In the genomic region with DNA sequence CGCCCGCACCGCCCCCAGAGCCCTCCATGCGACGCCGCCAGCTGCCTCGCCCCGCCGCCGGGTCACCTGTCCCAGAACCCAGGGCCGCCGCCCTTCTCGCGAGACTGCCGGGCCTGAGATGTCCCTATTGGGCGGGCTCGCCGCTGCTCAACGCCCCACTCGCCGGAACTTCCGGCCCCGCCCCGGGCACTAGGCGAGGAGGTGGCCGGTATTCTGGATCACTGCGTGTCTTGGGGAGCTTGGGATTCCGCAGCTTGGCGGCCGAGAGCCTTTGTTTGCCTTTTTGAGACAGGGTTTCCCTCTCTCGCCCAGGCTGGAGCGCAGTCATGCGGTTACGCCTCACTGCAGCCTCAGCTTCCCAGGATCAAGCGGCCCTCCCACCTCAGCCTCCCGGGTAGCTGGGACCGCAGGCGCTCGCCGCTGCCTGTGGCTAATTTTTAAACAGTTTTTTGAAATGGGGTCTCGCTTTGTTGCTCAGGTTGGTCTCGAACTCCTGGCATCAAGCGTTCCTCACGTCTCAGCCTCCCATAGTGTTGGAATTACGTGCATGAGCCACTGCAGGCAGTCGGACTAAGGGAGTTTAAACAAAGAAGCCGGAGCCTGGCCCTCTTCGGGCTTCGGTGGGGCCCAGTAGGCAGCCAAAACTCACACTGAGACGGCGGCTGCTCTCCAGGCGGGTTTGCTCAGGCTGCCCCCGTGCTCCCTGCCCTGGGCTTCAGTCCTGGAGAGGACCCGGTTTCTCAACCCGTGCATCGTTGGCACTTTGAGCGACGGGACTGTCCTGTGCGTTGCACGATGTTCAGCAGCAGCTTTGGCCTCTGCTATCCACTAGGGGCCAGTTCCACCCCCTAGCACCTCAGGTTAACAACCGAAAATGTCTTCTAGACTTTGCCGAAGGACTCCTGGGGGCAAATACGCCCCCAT, we compare ENCODE assay signal across 1 cellular context.
TF ChIP-seq lines count a peak whose summit lies in the region.

A gene (minus strand): TSS at position 43 of the 924 bp plus-strand sequence. CDS start 15 bp downstream, at position 28.

TF ChIP-seq in K562, 482 proteins besides CTCF, POLR2A, EP300 and RAD21 (continued from another document and continues in another):
- TF ChIP-seq, protein P1, sequence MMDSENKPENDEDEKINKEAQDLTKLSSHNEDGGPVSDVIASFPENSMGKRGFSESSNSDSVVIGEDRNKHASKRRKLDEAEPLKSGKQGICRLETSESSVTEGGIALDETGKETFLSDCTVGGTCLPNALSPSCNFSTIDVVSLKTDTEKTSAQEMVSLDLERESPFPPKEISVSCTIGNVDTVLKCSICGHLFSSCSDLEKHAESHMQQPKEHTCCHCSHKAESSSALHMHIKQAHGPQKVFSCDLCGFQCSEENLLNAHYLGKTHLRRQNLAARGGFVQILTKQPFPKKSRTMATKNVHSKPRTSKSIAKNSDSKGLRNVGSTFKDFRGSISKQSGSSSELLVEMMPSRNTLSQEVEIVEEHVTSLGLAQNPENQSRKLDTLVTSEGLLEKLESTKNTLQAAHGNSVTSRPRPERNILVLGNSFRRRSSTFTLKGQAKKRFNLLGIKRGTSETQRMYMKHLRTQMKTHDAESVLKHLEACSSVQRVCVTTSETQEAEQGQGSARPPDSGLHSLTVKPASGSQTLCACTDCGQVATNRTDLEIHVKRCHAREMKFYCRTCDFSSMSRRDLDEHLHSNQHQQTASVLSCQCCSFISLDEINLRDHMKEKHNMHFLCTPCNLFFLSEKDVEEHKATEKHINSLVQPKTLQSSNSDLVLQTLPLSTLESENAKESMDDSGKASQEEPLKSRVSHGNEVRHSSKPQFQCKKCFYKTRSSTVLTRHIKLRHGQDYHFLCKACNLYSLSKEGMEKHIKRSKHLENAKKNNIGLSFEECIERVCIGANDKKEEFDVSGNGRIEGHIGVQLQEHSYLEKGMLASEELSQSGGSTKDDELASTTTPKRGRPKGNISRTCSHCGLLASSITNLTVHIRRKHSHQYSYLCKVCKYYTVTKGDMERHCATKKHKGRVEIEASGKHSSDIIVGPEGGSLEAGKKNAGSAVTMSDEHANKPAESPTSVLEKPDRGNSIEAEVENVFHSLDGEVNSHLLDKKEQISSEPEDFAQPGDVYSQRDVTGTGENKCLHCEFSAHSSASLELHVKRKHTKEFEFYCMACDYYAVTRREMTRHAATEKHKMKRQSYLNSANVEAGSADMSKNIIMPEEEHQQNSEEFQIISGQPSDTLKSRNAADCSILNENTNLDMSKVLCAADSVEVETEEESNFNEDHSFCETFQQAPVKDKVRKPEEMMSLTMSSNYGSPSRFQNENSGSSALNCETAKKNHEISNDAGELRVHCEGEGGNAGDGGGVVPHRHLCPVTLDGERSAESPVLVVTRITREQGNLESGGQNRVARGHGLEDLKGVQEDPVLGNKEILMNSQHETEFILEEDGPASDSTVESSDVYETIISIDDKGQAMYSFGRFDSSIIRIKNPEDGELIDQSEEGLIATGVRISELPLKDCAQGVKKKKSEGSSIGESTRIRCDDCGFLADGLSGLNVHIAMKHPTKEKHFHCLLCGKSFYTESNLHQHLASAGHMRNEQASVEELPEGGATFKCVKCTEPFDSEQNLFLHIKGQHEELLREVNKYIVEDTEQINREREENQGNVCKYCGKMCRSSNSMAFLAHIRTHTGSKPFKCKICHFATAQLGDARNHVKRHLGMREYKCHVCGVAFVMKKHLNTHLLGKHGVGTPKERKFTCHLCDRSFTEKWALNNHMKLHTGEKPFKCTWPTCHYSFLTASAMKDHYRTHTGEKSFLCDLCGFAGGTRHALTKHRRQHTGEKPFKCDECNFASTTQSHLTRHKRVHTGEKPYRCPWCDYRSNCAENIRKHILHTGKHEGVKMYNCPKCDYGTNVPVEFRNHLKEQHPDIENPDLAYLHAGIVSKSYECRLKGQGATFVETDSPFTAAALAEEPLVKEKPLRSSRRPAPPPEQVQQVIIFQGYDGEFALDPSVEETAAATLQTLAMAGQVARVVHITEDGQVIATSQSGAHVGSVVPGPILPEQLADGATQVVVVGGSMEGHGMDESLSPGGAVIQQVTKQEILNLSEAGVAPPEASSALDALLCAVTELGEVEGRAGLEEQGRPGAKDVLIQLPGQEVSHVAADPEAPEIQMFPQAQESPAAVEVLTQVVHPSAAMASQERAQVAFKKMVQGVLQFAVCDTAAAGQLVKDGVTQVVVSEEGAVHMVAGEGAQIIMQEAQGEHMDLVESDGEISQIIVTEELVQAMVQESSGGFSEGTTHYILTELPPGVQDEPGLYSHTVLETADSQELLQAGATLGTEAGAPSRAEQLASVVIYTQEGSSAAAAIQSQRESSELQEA (IDR thresholded peaks at IDR 0.05; ENCODE audit: low read depth), result no peak
- TF ChIP-seq ZNF778 (CRISPR knock-in tag; IDR thresholded peaks at IDR 0.05) (no peak), ATF1 (CRISPR knock-in tag; IDR thresholded peaks at IDR 0.05) (no peak), ATF1 (tag; IDR thresholded peaks at IDR 0.05) (no peak; the same call in 1 of the 2 replicates), POLR3G (IDR thresholded peaks at IDR 0.05; ENCODE audit: extremely low read depth, insufficient read length, insufficient replicate concordance) (no peak), GTF2F1 (IDR thresholded peaks at IDR 0.05; ENCODE audit: low read depth, low read length) (peak; percentile 54; the same call in 1 of the 2 replicates), ARID1B (IDR thresholded peaks at IDR 0.05) (no peak), JUNB (CRISPR knock-in tag; conservative IDR thresholded peaks at IDR 0.05) (no peak), ZNF23 (CRISPR knock-in tag; IDR thresholded peaks at IDR 0.05) (no peak), NCOA6 (IDR thresholded peaks at IDR 0.05) (no peak), PYGO2 (tag; IDR thresholded peaks at IDR 0.05) (no peak), ZNF175 (CRISPR knock-in tag; IDR thresholded peaks at IDR 0.05; ENCODE audit: low read depth) (no peak), ZNF79 (CRISPR knock-in tag; IDR thresholded peaks at IDR 0.05; ENCODE audit: low read depth) (no peak), NR2C2 (CRISPR knock-in tag; IDR thresholded peaks at IDR 0.05) (no peak), NR2C2 (tag; IDR thresholded peaks at IDR 0.05) (peak; percentile 61; the same call in 1 of the 2 replicates), SRSF9 (IDR thresholded peaks at IDR 0.05; ENCODE audit: borderline replicate concordance, low read depth, low read length) (no peak), TAF9B (IDR thresholded peaks at IDR 0.05; ENCODE audit: partially characterized antibody) (peak; percentile 91), HIVEP1 (CRISPR knock-in tag; IDR thresholded peaks at IDR 0.05) (no peak), DMBX1 (CRISPR knock-in tag; IDR thresholded peaks at IDR 0.05; ENCODE audit: borderline replicate concordance) (no peak), ZNF830 (CRISPR knock-in tag; IDR thresholded peaks at IDR 0.05) (no peak), NR2C1 (IDR thresholded peaks at IDR 0.05) (no peak), NR2C1 (tag; IDR thresholded peaks at IDR 0.05) (no peak), E2F3 (CRISPR knock-in tag; IDR thresholded peaks at IDR 0.05) (peak; percentile 57; the same call in 1 of the 2 replicates), HSF4 (CRISPR knock-in tag; IDR thresholded peaks at IDR 0.05; ENCODE audit: borderline replicate concordance) (no peak), RCOR1 (IDR thresholded peaks at IDR 0.05; ENCODE audit: borderline replicate concordance in 1 of 2, low read depth in 2 of 2, low read length in 2 of 2) (no peak), SMAD3 (CRISPR knock-in tag; conservative IDR thresholded peaks at IDR 0.05) (no peak), MBD2 (IDR thresholded peaks at IDR 0.05; ENCODE audit: borderline replicate concordance, low read depth) (peak; percentile 85), ETV1 (tag; conservative IDR thresholded peaks at IDR 0.05; ENCODE audit: low read depth) (peak; percentile 50; the same call in 1 of the 2 replicates), PPARD (CRISPR knock-in tag; IDR thresholded peaks at IDR 0.05) (no peak), PHF8 (IDR thresholded peaks at IDR 0.05; ENCODE audit: borderline replicate concordance, low read length) (peak; percentile 96), YY1 (IDR thresholded peaks at IDR 0.05; ENCODE audit: borderline replicate concordance in 1 of 3, control insufficient read depth in 1 of 3, extremely low read depth in 1 of 3, insufficient read depth in 3 of 3, insufficient read length in 1 of 3, insufficient replicate concordance in 2 of 3, low read depth in 1 of 3, low read length in 2 of 3) (peak in 2 of 3 experiments; percentile 49 to 65)
- TF ChIP-seq, protein P2, sequence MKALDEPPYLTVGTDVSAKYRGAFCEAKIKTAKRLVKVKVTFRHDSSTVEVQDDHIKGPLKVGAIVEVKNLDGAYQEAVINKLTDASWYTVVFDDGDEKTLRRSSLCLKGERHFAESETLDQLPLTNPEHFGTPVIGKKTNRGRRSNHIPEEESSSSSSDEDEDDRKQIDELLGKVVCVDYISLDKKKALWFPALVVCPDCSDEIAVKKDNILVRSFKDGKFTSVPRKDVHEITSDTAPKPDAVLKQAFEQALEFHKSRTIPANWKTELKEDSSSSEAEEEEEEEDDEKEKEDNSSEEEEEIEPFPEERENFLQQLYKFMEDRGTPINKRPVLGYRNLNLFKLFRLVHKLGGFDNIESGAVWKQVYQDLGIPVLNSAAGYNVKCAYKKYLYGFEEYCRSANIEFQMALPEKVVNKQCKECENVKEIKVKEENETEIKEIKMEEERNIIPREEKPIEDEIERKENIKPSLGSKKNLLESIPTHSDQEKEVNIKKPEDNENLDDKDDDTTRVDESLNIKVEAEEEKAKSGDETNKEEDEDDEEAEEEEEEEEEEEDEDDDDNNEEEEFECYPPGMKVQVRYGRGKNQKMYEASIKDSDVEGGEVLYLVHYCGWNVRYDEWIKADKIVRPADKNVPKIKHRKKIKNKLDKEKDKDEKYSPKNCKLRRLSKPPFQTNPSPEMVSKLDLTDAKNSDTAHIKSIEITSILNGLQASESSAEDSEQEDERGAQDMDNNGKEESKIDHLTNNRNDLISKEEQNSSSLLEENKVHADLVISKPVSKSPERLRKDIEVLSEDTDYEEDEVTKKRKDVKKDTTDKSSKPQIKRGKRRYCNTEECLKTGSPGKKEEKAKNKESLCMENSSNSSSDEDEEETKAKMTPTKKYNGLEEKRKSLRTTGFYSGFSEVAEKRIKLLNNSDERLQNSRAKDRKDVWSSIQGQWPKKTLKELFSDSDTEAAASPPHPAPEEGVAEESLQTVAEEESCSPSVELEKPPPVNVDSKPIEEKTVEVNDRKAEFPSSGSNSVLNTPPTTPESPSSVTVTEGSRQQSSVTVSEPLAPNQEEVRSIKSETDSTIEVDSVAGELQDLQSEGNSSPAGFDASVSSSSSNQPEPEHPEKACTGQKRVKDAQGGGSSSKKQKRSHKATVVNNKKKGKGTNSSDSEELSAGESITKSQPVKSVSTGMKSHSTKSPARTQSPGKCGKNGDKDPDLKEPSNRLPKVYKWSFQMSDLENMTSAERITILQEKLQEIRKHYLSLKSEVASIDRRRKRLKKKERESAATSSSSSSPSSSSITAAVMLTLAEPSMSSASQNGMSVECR (CRISPR knock-in tag; IDR thresholded peaks at IDR 0.05), result no peak
- TF ChIP-seq, protein P3, sequence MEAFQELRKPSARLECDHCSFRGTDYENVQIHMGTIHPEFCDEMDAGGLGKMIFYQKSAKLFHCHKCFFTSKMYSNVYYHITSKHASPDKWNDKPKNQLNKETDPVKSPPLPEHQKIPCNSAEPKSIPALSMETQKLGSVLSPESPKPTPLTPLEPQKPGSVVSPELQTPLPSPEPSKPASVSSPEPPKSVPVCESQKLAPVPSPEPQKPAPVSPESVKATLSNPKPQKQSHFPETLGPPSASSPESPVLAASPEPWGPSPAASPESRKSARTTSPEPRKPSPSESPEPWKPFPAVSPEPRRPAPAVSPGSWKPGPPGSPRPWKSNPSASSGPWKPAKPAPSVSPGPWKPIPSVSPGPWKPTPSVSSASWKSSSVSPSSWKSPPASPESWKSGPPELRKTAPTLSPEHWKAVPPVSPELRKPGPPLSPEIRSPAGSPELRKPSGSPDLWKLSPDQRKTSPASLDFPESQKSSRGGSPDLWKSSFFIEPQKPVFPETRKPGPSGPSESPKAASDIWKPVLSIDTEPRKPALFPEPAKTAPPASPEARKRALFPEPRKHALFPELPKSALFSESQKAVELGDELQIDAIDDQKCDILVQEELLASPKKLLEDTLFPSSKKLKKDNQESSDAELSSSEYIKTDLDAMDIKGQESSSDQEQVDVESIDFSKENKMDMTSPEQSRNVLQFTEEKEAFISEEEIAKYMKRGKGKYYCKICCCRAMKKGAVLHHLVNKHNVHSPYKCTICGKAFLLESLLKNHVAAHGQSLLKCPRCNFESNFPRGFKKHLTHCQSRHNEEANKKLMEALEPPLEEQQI (IDR thresholded peaks at IDR 0.05), result no peak
- TF ChIP-seq, protein P4, sequence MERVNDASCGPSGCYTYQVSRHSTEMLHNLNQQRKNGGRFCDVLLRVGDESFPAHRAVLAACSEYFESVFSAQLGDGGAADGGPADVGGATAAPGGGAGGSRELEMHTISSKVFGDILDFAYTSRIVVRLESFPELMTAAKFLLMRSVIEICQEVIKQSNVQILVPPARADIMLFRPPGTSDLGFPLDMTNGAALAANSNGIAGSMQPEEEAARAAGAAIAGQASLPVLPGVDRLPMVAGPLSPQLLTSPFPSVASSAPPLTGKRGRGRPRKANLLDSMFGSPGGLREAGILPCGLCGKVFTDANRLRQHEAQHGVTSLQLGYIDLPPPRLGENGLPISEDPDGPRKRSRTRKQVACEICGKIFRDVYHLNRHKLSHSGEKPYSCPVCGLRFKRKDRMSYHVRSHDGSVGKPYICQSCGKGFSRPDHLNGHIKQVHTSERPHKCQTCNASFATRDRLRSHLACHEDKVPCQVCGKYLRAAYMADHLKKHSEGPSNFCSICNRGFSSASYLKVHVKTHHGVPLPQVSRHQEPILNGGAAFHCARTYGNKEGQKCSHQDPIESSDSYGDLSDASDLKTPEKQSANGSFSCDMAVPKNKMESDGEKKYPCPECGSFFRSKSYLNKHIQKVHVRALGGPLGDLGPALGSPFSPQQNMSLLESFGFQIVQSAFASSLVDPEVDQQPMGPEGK (CRISPR knock-in tag; IDR thresholded peaks at IDR 0.05; ENCODE audit: borderline replicate concordance), result no peak
- TF ChIP-seq, protein P5, sequence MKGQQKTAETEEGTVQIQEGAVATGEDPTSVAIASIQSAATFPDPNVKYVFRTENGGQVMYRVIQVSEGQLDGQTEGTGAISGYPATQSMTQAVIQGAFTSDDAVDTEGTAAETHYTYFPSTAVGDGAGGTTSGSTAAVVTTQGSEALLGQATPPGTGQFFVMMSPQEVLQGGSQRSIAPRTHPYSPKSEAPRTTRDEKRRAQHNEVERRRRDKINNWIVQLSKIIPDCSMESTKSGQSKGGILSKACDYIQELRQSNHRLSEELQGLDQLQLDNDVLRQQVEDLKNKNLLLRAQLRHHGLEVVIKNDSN (CRISPR knock-in tag; IDR thresholded peaks at IDR 0.05), result peak; percentile 64; the same call in 1 of the 2 replicates
